8 cellular contexts compared by ENCODE assay signal in the genomic region with DNA sequence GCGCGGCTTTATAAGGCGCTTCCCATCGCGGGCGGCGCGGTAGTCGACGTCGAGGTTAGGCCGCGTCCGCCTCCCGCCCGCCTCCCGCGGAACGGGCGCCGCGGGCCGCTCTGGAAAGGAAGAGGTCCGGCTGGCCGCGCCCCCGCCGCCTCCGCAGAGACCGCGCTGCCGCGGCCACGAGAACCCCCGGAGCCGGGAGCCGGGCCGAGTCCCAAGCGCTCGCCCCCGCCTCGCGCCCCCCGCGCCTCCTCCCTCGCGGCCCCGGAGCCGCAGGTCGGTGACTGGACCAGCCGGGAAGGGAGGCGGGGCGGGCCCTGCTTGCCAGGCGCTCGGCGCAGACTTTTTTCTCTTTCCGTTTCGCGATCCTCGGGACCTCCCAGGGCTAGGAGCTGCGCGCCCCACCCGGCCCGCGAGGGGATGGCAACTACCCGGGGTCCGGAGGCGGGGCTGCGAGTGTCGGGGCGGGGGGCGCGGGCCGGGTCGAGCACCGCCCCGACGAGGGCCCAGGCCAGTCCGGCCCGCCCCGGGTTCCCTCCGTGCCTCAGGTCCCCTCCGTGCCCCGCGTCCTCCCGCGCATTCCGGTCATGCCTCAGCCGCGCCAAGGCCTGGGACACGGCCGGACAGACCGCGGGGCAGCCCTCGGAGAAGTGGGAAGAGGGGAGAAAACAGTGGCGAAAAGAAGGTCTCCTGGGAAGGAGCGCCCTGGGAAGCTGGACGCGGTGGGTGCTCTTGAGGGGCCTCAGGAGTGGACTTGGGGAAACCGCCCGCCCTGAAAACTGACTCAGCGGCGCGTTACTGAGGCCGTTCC. TPM values are rescaled to one million over a fixed set of nuclear protein-coding genes. Genes with fewer than 3 reads are reported as not detected.
DNase-seq lines count a peak whose midpoint lies in the region; TF ChIP-seq lines count a peak whose summit lies in the region.

No MANE protein-coding gene starts in this region.

- no peaks in the 10 kb centered on the region for H3K27me3 ChIP-seq in HAP-1 (ENCODE audit: low read depth)

- no peak overlapping the region for H3K27ac Mint-ChIP-seq in activated CD4-positive, alpha-beta T cell treated with anti-CD3 and anti-CD28 coated beads, Interleukin-2, amount 10 ng/mL, durations not matched to agents 7 days and 5 days

- CTCF ChIA-PET in activated CD4-positive, alpha-beta T cell treated with anti-CD3 and anti-CD28 coated beads, Interleukin-2, amount 10 ng/mL, durations not matched to agents 7 days and 5 days (lab: Charles Lee): no interaction called here

- H3K36me3 Mint-ChIP-seq in activated CD4-positive, alpha-beta T cell treated with anti-CD3 and anti-CD28 coated beads, Interleukin-2, amount 10 ng/mL, durations not matched to agents 7 days and 5 days (ENCODE audit: low read depth): no peaks in the 10 kb centered on the region

- H3K4me3 Mint-ChIP-seq in activated CD4-positive, alpha-beta T cell treated with anti-CD3 and anti-CD28 coated beads, Interleukin-2, amount 10 ng/mL, durations not matched to agents 7 days and 5 days: peak overlapping the region; percentile 20

- POLR2A ChIA-PET in activated CD4-positive, alpha-beta T cell treated with anti-CD3 and anti-CD28 coated beads, Interleukin-2, amount 10 ng/mL, durations not matched to agents 7 days and 5 days (lab: Charles Lee): no interaction called here

- H3K27me3 Mint-ChIP-seq in activated CD4-positive, alpha-beta T cell treated with anti-CD3 and anti-CD28 coated beads, Interleukin-2, amount 10 ng/mL, durations not matched to agents 7 days and 5 days: peaks cover 52% of the 10 kb centered on the region

- TF ChIP-seq CTCF in GM10266 (IDR thresholded peaks at IDR 0.05; ENCODE audit: control insufficient read depth, insufficient read depth, low read depth, missing control alignments): peak; percentile 21

- H3K4me3 ChIP-seq in HAP-1: peak overlapping the region; percentile 39

- no peaks in the 10 kb centered on the region for H3K9me3 Mint-ChIP-seq in activated CD4-positive, alpha-beta T cell treated with anti-CD3 and anti-CD28 coated beads, Interleukin-2, amount 10 ng/mL, durations not matched to agents 7 days and 5 days

- DNase-seq in GM10266 (ENCODE audit: extremely low spot score): peak; percentile 88
- DNase-seq in HAP-1 (ENCODE audit: low spot score in 2 of 2): peak; percentile 79 to 88
- peak; percentile 33 for DNase-seq in NCI-H1105 (lab: John Stamatoyannopoulos, UW)
- peak; percentile 54 for DNase-seq in activated CD4-positive, alpha-beta T cell treated with anti-CD3 and anti-CD28 coated beads, Interleukin-2, amount 10 ng/mL, durations not matched to agents 7 days and 5 days
- peak; percentile 68 for DNase-seq in cortex of kidney (lab: John Stamatoyannopoulos, UW)
- DNase-seq in left kidney (ENCODE audit: low read depth, low spot score): peak; percentile 95
- peak; percentile 48 to 64 for DNase-seq in stimulated activated CD4-positive, alpha-beta T cell treated with anti-CD3 and anti-CD28 coated beads, Interleukin-1b, Interleukin-23, amount 100 ng/mL, for 4 hours (ENCODE audit: low read depth in 2 of 2)
- no peak for DNase-seq in AML-193 (lab: John Stamatoyannopoulos, UW)

- no peaks in the 10 kb centered on the region for H3K36me3 ChIP-seq in HAP-1 (replicated peaks)

- in situ Hi-C loops in HAP-1 (cut with MboI; ENCODE audit: low sequenced_read_pairs): no loop called here

- peaks cover 11% of the 10 kb centered on the region for H3K4me1 ChIP-seq in HAP-1

- peaks cover 2% of the 10 kb centered on the region for H3K4me1 Mint-ChIP-seq in activated CD4-positive, alpha-beta T cell treated with anti-CD3 and anti-CD28 coated beads, Interleukin-2, amount 10 ng/mL, durations not matched to agents 7 days and 5 days

- H3K9me3 ChIP-seq in HAP-1: no peaks in the 10 kb centered on the region

RNA-seq across cellular contexts. Expression of a gene that starts 0.4 kb away (rescaled TPM):
- total RNA-seq in activated CD4-positive, alpha-beta T cell treated with anti-CD3 and anti-CD28 coated beads, Interleukin-2, amount 10 ng/mL, durations not matched to agents 7 days and 5 days: under 1 TPM in 1 of 2 experiments, not detected in 1; 0.21 TPM

Comparison
In these comparisons a context has a peak if more than half of its experiments do, and no peak if none do; other contexts are left out.
1. DNase-seq: peak in GM10266 (single experiment), HAP-1 (2 of 2), NCI-H1105 (single experiment), activated CD4-positive, alpha-beta T cell treated with anti-CD3 and anti-CD28 coated beads, Interleukin-2, amount 10 ng/mL, durations not matched to agents 7 days and 5 days (single experiment), cortex of kidney (single experiment), left kidney (single experiment) and stimulated activated CD4-positive, alpha-beta T cell treated with anti-CD3 and anti-CD28 coated beads, Interleukin-1b, Interleukin-23, amount 100 ng/mL, for 4 hours (2 of 2); none in AML-193 (0 of 2).